8 cellular contexts compared by ENCODE assay signal in genomic region chr16:85372627-85373372, GRCh38.
DNase-seq lines count a peak whose midpoint lies in the region; ATAC-seq lines count a peak whose summit lies in the region.

No MANE protein-coding gene starts in this region.

- H2BK15ac ChIP-seq in neuronal stem cell (ENCODE audit: low read length) = no peak overlapping the region

- peaks cover 5% of the 10 kb centered on the region for H3K79me1 ChIP-seq in neuronal stem cell (ENCODE audit: low read depth, low read length)

- no peak overlapping the region for H2BK12ac ChIP-seq in neuronal stem cell (ENCODE audit: low read length)

- no peak overlapping the region for H2BK5ac ChIP-seq in neuronal stem cell (ENCODE audit: low read length)

- H3K4me1 ChIP-seq in neuronal stem cell (ENCODE audit: control insufficient read depth in 2 of 2, insufficient read depth in 1 of 2, low read depth in 1 of 2, low read length in 2 of 2) = peaks cover 3 to 11% of the 10 kb centered on the region in 2 donors

- peak overlapping the region; percentile 25 for H4K8ac ChIP-seq in neuronal stem cell (ENCODE audit: low read depth, low read length)

- no peak overlapping the region for H3K14ac ChIP-seq in neuronal stem cell (ENCODE audit: low read length)

- no peak overlapping the region for H4K91ac ChIP-seq in neuronal stem cell (ENCODE audit: low read depth, low read length, poor library complexity)

- H2BK120ac ChIP-seq in neuronal stem cell (ENCODE audit: low read depth, low read length) = no peak overlapping the region

- H3K27ac ChIP-seq in neuronal stem cell (replicated peaks; ENCODE audit: low read length) = no peak overlapping the region

- H3K23ac ChIP-seq in neuronal stem cell (ENCODE audit: low read depth, low read length, poor library complexity) = peak overlapping the region; percentile 34

- H3K4ac ChIP-seq in neuronal stem cell (ENCODE audit: low read length) = peak overlapping the region; percentile 12

- no CpG with 5 or more reads among the region's 15 CpGs for WGBS in neuronal stem cell (ENCODE audit: extremely low coverage in 2 of 2, insufficient read length in 2 of 2, insufficient replicate concordance in 1 of 2), 2 donors

- no peak overlapping the region for H3K4me3 ChIP-seq in neuronal stem cell (ENCODE audit: low read length in 2 of 2)

- no peaks in the 10 kb centered on the region for H3K36me3 ChIP-seq in neuronal stem cell (replicated peaks in 1 of 2; ENCODE audit: control insufficient read depth in 2 of 2, insufficient read depth in 2 of 2, low read length in 2 of 2)

- H3K9ac ChIP-seq in neuronal stem cell (ENCODE audit: low read depth, low read length, poor library complexity) = no peak overlapping the region

- H2AFZ ChIP-seq in neuronal stem cell (ENCODE audit: low read length) = no peak overlapping the region

- ATAC-seq in HG03354 (IDR thresholded peaks at IDR 0.05; ENCODE audit: poor library complexity, severe bottlenecking, unreplicated experiment) (no peak), GM19023 (IDR thresholded peaks at IDR 0.05; ENCODE audit: unreplicated experiment) (no peak)

- no peak overlapping the region for H3K4me2 ChIP-seq in neuronal stem cell (ENCODE audit: insufficient read depth, low read length, poor library complexity, severe bottlenecking)

- peaks cover 0 to 1% (median 0%) of the 10 kb centered on the region in 3 experiments for H3K27me3 ChIP-seq in neuronal stem cell (ENCODE audit: control insufficient read depth in 3 of 3, insufficient read depth in 3 of 3, low read depth in 1 of 3, low read length in 3 of 3)

- H3K9me3 ChIP-seq in neuronal stem cell (replicated peaks in 1 of 2; ENCODE audit: control insufficient read depth in 2 of 2, insufficient read depth in 1 of 2, low read depth in 1 of 2, low read length in 2 of 2) = peaks cover 0 to 2% of the 10 kb centered on the region in 2 donors

- DNase-seq in AG20443 (ENCODE audit: low spot score) (peak; percentile 89), LHCN-M2 (ENCODE audit: low read depth) (peak; percentile 59), amniotic stem cell (lab: John Stamatoyannopoulos, UW) (peak; percentile 28), neuronal stem cell (ENCODE audit: low spot score) (no peak), D341Med (ENCODE audit: low spot score) (no peak), cortex of kidney (lab: John Stamatoyannopoulos, UW) (no peak)

- peak overlapping the region; percentile 44 for H3K18ac ChIP-seq in neuronal stem cell (ENCODE audit: low read length)

- H2AK5ac ChIP-seq in neuronal stem cell (ENCODE audit: low read depth, low read length) = peak overlapping the region; percentile 86

Comparison
In these comparisons a context has a peak if more than half of its experiments do, and no peak if none do; other contexts are left out.
1. DNase-seq: peak in AG20443 (single experiment), LHCN-M2 (single experiment) and amniotic stem cell (single experiment); none in neuronal stem cell (single experiment), D341Med (single experiment) and cortex of kidney (single experiment).